8 cellular contexts compared by ENCODE assay signal in genomic region chr9:127801955-127802575, GRCh38. TPM values are rescaled to one million over a fixed set of nuclear protein-coding genes. Genes with fewer than 3 reads are reported as not detected.
A peak's percentile ranks its signal among the peaks of the same experiment; 100 is the strongest.
DNase-seq lines count a peak whose midpoint lies in the region; ATAC-seq lines count a peak whose summit lies in the region.

No MANE protein-coding gene starts in this region.

- peak overlapping the region; percentile 78 for H2AFZ ChIP-seq in ACC112 (ENCODE audit: low read length, unreplicated experiment)

- H3K27me3 ChIP-seq in ACC112 (ENCODE audit: insufficient read depth, low read length) (no peaks in the 10 kb centered on the region), HAP-1 (ENCODE audit: low read depth) (no peaks in the 10 kb centered on the region), iPS-20b (ENCODE audit: insufficient read depth, low read length) (no peaks in the 10 kb centered on the region)

- CTCF ChIA-PET in activated CD4-positive, alpha-beta memory T cell treated with anti-CD3 and anti-CD28 coated beads for 36 hours (lab: Charles Lee): interaction anchor here (2.2 to 5.0 kb wide), 2 partner anchors 67 to 68 kb away, joined by 12 to 27 read pairs; partner anchors contain the start of gene TOR2A

- H3K36me3 ChIP-seq in ACC112 (ENCODE audit: insufficient read depth, low read length) (0 out of 2 replicates have a peak, but pooled peaks cover 8% of the 10 kb centered on the region), HAP-1 (replicated peaks) (peaks cover 10% of the 10 kb centered on the region), iPS-20b (ENCODE audit: insufficient read depth, low read depth, low read length) (peaks cover 19% of the 10 kb centered on the region)

- intact Hi-C loops in activated CD4-positive, alpha-beta memory T cell treated with anti-CD3 and anti-CD28 coated beads for 36 hours (cut with micrococcal nuclease): loop anchor here (1.0 to 2.0 kb wide), 2 partner anchors 16 to 31 kb away; partner anchors contain the start of gene CDK9

- peak overlapping the region; percentile 76 for H3K4me3 Mint-ChIP-seq in activated CD4-positive, alpha-beta memory T cell treated with anti-CD3 and anti-CD28 coated beads for 36 hours

- peak overlapping the region; percentile 54 for H3K27ac ChIP-seq in ACC112 (ENCODE audit: low read depth, low read length)
- no peak overlapping the region for H3K27ac ChIP-seq in iPS-20b (ENCODE audit: low read length)

- in situ Hi-C loops in HAP-1 (cut with MboI; ENCODE audit: low sequenced_read_pairs): no loop called here

- H3K4me3 ChIP-seq in ACC112 (ENCODE audit: low read depth, low read length): peak overlapping the region; percentile 79
- peak overlapping the region; percentile 70 for H3K4me3 ChIP-seq in HAP-1
- peak overlapping the region; percentile 81 for H3K4me3 ChIP-seq in iPS-20b (ENCODE audit: low read length)

- POLR2A ChIA-PET in activated CD4-positive, alpha-beta memory T cell treated with anti-CD3 and anti-CD28 coated beads for 36 hours (lab: Charles Lee): interaction anchor here (1.1 to 2.7 kb wide), 3 partner anchors 10 to 31 kb away, joined by 7 to 11 read pairs (median 7); partner anchors contain the start of gene CDK9

- H3K79me2 ChIP-seq in ACC112 (ENCODE audit: control insufficient read depth, insufficient read depth, low read length, unreplicated experiment): peaks cover 25% of the 10 kb centered on the region

- DNase-seq in HAP-1 (ENCODE audit: low spot score in 2 of 2): no peak
- DNase-seq in activated CD4-positive, alpha-beta memory T cell treated with anti-CD3 and anti-CD28 coated beads for 36 hours: no peak
- peak; percentile 31 for DNase-seq in stromal cell of bone marrow (ENCODE audit: low read depth)
- DNase-seq in C1 segment of cervical spinal cord (lab: John Stamatoyannopoulos, UW): no peak

- H3K27ac Mint-ChIP-seq in activated CD4-positive, alpha-beta memory T cell treated with anti-CD3 and anti-CD28 coated beads for 36 hours: peak overlapping the region; percentile 68

- H3K4me1 ChIP-seq in ACC112 (ENCODE audit: control insufficient read depth, insufficient read depth, low read length, unreplicated experiment) (peaks cover 28% of the 10 kb centered on the region), HAP-1 (peaks cover 8% of the 10 kb centered on the region; the same call in 1 of the 2 replicates), iPS-20b (ENCODE audit: insufficient read depth, low read length) (peaks cover 8% of the 10 kb centered on the region; the same call in 1 of the 2 replicates)

- no peaks in the 10 kb centered on the region for H3K9me3 Mint-ChIP-seq in activated CD4-positive, alpha-beta memory T cell treated with anti-CD3 and anti-CD28 coated beads for 36 hours

- ATAC-seq in GM21717 (IDR thresholded peaks at IDR 0.05; ENCODE audit: unreplicated experiment) (no peak), HG03095 (IDR thresholded peaks at IDR 0.05; ENCODE audit: unreplicated experiment) (no peak)

- no peaks in the 10 kb centered on the region for H3K27me3 Mint-ChIP-seq in activated CD4-positive, alpha-beta memory T cell treated with anti-CD3 and anti-CD28 coated beads for 36 hours

- H3K9me3 ChIP-seq in HAP-1: no peaks in the 10 kb centered on the region
- H3K9me3 ChIP-seq in iPS-20b (ENCODE audit: insufficient read depth, low read depth, low read length): no peaks in the 10 kb centered on the region

- H3K9ac ChIP-seq in iPS-20b (ENCODE audit: low read depth, low read length): peak overlapping the region; percentile 55; the same call in 1 of the 2 replicates

- H3K4me1 Mint-ChIP-seq in activated CD4-positive, alpha-beta memory T cell treated with anti-CD3 and anti-CD28 coated beads for 36 hours (ENCODE audit: low read depth): peaks cover 30% of the 10 kb centered on the region

- peaks cover 11% of the 10 kb centered on the region for H3K36me3 Mint-ChIP-seq in activated CD4-positive, alpha-beta memory T cell treated with anti-CD3 and anti-CD28 coated beads for 36 hours

RNA-seq across cellular contexts. Expression of gene FPGS, which starts 0.6 kb away (rescaled TPM):
- total RNA-seq in activated CD4-positive, alpha-beta memory T cell treated with anti-CD3 and anti-CD28 coated beads for 36 hours: 10 to 100 TPM; 80.0 to 83.9 TPM

RNA-seq across cellular contexts. Expression of gene CDK9, which starts 16.2 kb away (rescaled TPM):
- 10 to 100 TPM; 99.4 to 99.6 TPM for total RNA-seq in activated CD4-positive, alpha-beta memory T cell treated with anti-CD3 and anti-CD28 coated beads for 36 hours

RNA-seq across cellular contexts. Expression of gene SH2D3C, which starts 23.6 kb away (rescaled TPM):
- total RNA-seq in activated CD4-positive, alpha-beta memory T cell treated with anti-CD3 and anti-CD28 coated beads for 36 hours: 10 to 100 TPM; 34.5 to 35.3 TPM

RNA-seq across cellular contexts. Expression of gene ENG, which starts 52.4 kb away (rescaled TPM):
- total RNA-seq in activated CD4-positive, alpha-beta memory T cell treated with anti-CD3 and anti-CD28 coated beads for 36 hours: 10 to 100 TPM; 12.0 to 12.2 TPM
